In the genomic region with DNA sequence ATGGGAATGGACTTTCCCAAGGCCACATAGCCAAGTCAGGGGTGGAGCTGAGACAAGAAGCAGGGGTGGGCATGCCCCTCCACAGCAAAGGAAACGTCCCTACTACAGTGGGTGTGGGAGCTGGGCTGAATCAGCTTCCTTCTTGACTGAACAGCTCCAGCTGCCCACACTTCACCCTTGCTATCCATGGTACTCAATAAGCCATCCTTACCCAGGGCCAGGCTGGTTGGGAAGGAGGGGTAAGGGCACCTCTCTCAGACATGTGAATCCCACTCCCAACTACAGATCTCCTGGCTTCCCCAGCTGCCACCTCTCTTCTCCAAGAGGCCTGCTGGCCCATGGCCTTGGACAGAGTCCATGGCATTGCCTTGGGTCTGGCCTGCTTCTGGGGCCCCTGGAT, we compare ENCODE assay signal across 9 cellular contexts.
"Had no signal": no experiment of that assay in that cellular context is flagged by ENCODE, and none has a peak within 500 bp of the region (broad histone marks: within the 10 kb centered on the region; RNA-seq: fewer than 3 reads in every experiment).

No MANE protein-coding gene starts in this region.

- H3K4me3 ChIP-seq: GM23248, GM23338, HAP-1 had no signal

- ATAC-seq: GM23338, HCT116 had no signal

- H3K9me3 ChIP-seq: HAP-1 had no signal

- H3K27ac ChIP-seq: GM23248 had no signal

- H3K9me3 Mint-ChIP-seq: HFFc6 had no signal

- H3K4me1 Mint-ChIP-seq: GM23338, H9 had no signal

- DNase-seq: GM23248, GOT3, H7, H9, HCEC 1CT, HFFc6 had no signal

- H3K27ac Mint-ChIP-seq: GM23338, HFFc6 had no signal

- H3K4me1 ChIP-seq: HAP-1 had no signal

- H3K4me3 Mint-ChIP-seq: GM23338, H9, HFFc6 had no signal
